8 cellular contexts compared by ENCODE assay signal in the genomic region with DNA sequence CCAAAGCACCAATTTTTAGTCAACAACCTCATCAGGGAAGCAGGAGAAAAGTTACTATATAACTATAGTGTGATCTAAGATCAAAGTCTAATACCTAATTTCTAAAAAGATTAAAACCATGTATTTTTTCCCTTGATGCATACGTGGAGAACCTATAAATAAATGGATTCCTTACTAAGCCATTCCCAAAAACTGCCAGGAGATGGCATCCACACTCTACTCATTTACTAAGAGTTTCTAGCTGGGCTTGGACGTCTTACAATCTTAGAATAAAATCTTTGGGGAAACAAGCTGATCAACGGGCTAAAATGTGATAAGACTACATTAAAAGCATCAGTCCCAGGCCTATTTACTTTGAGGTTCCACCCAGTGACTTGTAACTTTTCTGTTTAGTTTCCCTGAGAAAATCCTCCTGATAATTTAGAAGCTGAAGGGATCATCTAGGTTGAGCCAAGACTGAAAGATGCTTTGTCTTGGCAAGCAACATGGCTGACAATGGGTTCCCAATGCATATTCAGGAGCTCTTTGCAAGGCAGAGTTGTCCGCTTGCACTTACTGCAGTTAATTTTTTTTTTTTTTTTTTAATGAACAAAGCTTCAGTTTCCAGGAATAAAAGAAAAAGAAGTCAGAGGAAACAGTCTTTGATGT.
DNase-seq lines count a peak whose midpoint lies in the region; ATAC-seq and TF ChIP-seq lines count a peak whose summit lies in the region.

No MANE protein-coding gene starts in this region.

- H3K9me3 ChIP-seq in lung (ENCODE audit: control insufficient read depth in 2 of 2, insufficient read depth in 1 of 2, low read length in 1 of 2), result no peaks in the 10 kb centered on the region

- peak; percentile 65 for TF ChIP-seq CTCF in brain microvascular endothelial cell (IDR thresholded peaks at IDR 0.05; ENCODE audit: low read depth, low read length, missing control alignments)
- TF ChIP-seq CTCF in lung (IDR thresholded peaks at IDR 0.05; ENCODE audit: control extremely low read depth, extremely low read depth), result peak; percentile 19

- ATAC-seq in lung (ENCODE audit: insufficient read depth, low FRiP score) (no peak), HG02840 (IDR thresholded peaks at IDR 0.05; ENCODE audit: low FRiP score, unreplicated experiment) (no peak), GM21619 (IDR thresholded peaks at IDR 0.05; ENCODE audit: unreplicated experiment) (no peak), GM18517 (IDR thresholded peaks at IDR 0.05; ENCODE audit: unreplicated experiment) (no peak)

- H3K36me3 ChIP-seq in brain microvascular endothelial cell (replicated peaks), result no peaks in the 10 kb centered on the region
- H3K36me3 ChIP-seq in lung (ENCODE audit: control insufficient read depth in 2 of 2, insufficient read depth in 2 of 2, low read length in 2 of 2), result no peaks in the 10 kb centered on the region

- 16 to 19% methylated on average over 4 of the region's 4 CpGs for WGBS in lung, 2 donors

- peak; percentile 16 for DNase-seq in stimulated activated CD4-positive, alpha-beta T cell treated with anti-CD3 and anti-CD28 coated beads, Interleukin-4, amount 100 ng/mL, for 24 hours
- DNase-seq in stimulated activated CD4-positive, alpha-beta T cell treated with anti-CD3 and anti-CD28 coated beads, Interleukin-4, amount 100 ng/mL, for 4 hours, result no peak
- peak; percentile 80 for DNase-seq in NCI-H2227 (lab: John Stamatoyannopoulos, UW; ENCODE audit: unreplicated experiment)
- DNase-seq in brain microvascular endothelial cell, result peak; percentile 67
- no peak for DNase-seq in lung (ENCODE audit: low spot score)

- in situ Hi-C loops in brain microvascular endothelial cell (cut with HindIII; ENCODE audit: low pct_ligation_motif_present, low sequenced_read_pairs), result loop anchor here (25.0 kb wide), 2 partner anchors 224 to 774 kb away; a partner anchor contains a TSS

- H3K4me1 ChIP-seq in lung (ENCODE audit: control insufficient read depth in 2 of 2, insufficient read depth in 2 of 2, low read length in 2 of 2), result no peaks in the 10 kb centered on the region

- H3K27ac ChIP-seq in brain microvascular endothelial cell (no peak overlapping the region), lung (ENCODE audit: low read depth in 1 of 2, low read length in 1 of 2) (no peak overlapping the region)

- H3K4me3 ChIP-seq in brain microvascular endothelial cell (ENCODE audit: low read depth, low read length), result no peak overlapping the region
- no peak overlapping the region for H3K4me3 ChIP-seq in lung

- H3K27me3 ChIP-seq in brain microvascular endothelial cell (replicated peaks), result no peaks in the 10 kb centered on the region
- H3K27me3 ChIP-seq in lung (ENCODE audit: control insufficient read depth, insufficient read depth), result no peaks in the 10 kb centered on the region

Comparison
In these comparisons a context has a peak if more than half of its experiments do, and no peak if none do; other contexts are left out.
1. DNase-seq: peak in stimulated activated CD4-positive, alpha-beta T cell treated with anti-CD3 and anti-CD28 coated beads, Interleukin-4, amount 100 ng/mL, for 24 hours (single experiment), NCI-H2227 (single experiment) and brain microvascular endothelial cell (single experiment); none in stimulated activated CD4-positive, alpha-beta T cell treated with anti-CD3 and anti-CD28 coated beads, Interleukin-4, amount 100 ng/mL, for 4 hours (0 of 2) and lung (single experiment).